In the genomic region with DNA sequence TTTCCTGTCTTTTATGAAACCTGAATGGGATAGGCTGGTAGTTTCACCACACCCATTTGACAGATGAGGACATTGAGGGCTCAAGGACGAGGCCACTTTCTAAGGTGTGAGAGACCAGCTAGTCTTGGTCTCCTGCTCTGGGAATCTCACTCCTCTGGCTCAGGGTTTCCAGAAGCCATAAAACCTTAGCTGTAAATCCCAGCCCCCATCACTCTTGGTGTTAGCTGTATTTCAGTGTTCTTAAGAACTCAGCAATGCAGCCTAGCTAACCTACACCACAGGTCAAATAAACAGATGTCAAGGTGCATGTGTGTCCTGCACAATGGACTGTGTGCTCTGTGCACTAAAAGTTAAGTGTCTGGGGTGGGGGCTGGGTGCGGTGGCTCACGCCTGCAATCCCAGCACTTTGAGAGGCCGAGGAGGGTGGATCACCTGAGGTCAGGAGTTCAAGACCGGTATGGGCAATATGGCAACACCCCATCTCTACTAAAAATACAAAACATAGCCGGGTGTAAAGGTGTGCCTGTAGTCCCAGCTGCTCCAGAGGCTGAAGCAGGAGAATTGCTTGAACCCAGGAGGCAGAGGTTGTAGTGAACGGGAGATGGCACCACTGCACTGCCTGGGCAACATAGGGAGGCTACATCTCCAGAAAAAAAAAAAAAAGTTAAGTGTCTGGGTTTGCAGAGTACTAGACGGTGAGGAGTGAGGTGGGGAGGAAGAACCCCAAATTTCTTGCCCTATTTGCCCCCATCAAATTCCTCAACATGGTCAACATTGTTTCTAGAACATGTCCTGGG, we compare ENCODE assay signal across 11 cellular contexts. TPM values are rescaled to one million over a fixed set of nuclear protein-coding genes. Genes with fewer than 3 reads are reported as not detected.
DNase-seq lines count a peak whose midpoint lies in the region; ATAC-seq, FAIRE-seq and TF ChIP-seq lines count a peak whose summit lies in the region.
"Had no signal": no experiment of that assay in that cellular context is flagged by ENCODE, and none has a peak within 500 bp of the region (broad histone marks: within the 10 kb centered on the region; RNA-seq: fewer than 3 reads in every experiment).

No MANE protein-coding gene starts in this region.

- TF ChIP-seq CTCF in A673 (conservative IDR thresholded peaks at IDR 0.05; ENCODE audit: low read depth, low read length) (peak; percentile 28; the same call in 1 of the 2 replicates), HFF-Myc (IDR thresholded peaks at IDR 0.05; ENCODE audit: low read depth, low read length, missing control alignments) (peak; percentile 47), keratinocyte (optimal IDR thresholded peaks at IDR 0.05 in 1 of 3, IDR thresholded peaks at IDR 0.05 in 1 of 3, conservative IDR thresholded peaks at IDR 0.05 in 1 of 3; ENCODE audit: extremely low read depth in 1 of 3, insufficient read depth in 2 of 3, low read length in 3 of 3) (peak; percentile 62 to 75 (median 69))

- peak overlapping the region; percentile 58 for H2AFZ ChIP-seq in keratinocyte (ENCODE audit: control insufficient read depth, low read length)

- no peaks in the 10 kb centered on the region for H4K20me1 ChIP-seq in keratinocyte (ENCODE audit: control insufficient read depth, extremely low read depth, insufficient read depth, low read length)

- H3K4me2 ChIP-seq in keratinocyte (ENCODE audit: control insufficient read depth, extremely low read depth, insufficient read depth, low read depth, low read length), result peak overlapping the region; percentile 79

- intact Hi-C loops in A673 (cut with micrococcal nuclease; ENCODE audit: unreplicated experiment), result no loop called here
- intact Hi-C loops in Right ventricle myocardium superior (cut with DNase I), result loop anchor here (10.0 kb wide), 2 partner anchors 155 to 255 kb away; partner anchors contain the start of gene SPACDR

- H3K27ac ChIP-seq in A673 (ENCODE audit: low read depth, low read length, poor library complexity, severe bottlenecking) (no peak overlapping the region), keratinocyte (ENCODE audit: control insufficient read depth, insufficient read depth, low read length) (no peak overlapping the region)

- H3K9ac ChIP-seq in keratinocyte (ENCODE audit: control insufficient read depth, extremely low read depth, insufficient read depth, low read length), result no peak overlapping the region

- H3K4me3 ChIP-seq in A673 (ENCODE audit: low read depth, low read length, poor library complexity, severe bottlenecking), result no peak overlapping the region
- H3K4me3 ChIP-seq in HFF-Myc (replicated peaks; ENCODE audit: low read depth, low read length), result no peak overlapping the region
- H3K4me3 ChIP-seq in keratinocyte (ENCODE audit: control insufficient read depth in 2 of 3, extremely low read depth in 1 of 3, insufficient read depth in 2 of 3, low read depth in 1 of 3, low read length in 3 of 3), result peak overlapping the region in 2 of 3 experiments; percentile 40 to 43

- no peaks in the 10 kb centered on the region for H3K79me2 ChIP-seq in keratinocyte (ENCODE audit: control insufficient read depth, insufficient read depth, low read length)

- dilution Hi-C loops in keratinocyte (cut with MboI; ENCODE audit: extremely low pct_ligation_motif_present, low sequenced_read_pairs), result loop anchor here (10.0 kb wide), 1 partner anchor 125 kb away; no protein-coding TSS in a partner anchor

- no peak for FAIRE-seq in keratinocyte (lab: Jason Lieb, UNC)

- no peaks in the 10 kb centered on the region for H3K9me1 ChIP-seq in keratinocyte (ENCODE audit: control insufficient read depth, extremely low read depth, insufficient read depth, low read length)

- POLR2A ChIA-PET in A673 (lab: Charles Lee; ENCODE audit: low non-redundant PET), result no interaction called here

- H3K27me3 ChIP-seq in A673 (replicated peaks; ENCODE audit: insufficient read depth, low read depth, low read length, poor library complexity), result peaks cover 38% of the 10 kb centered on the region
- H3K27me3 ChIP-seq in keratinocyte (ENCODE audit: control insufficient read depth, extremely low read depth, insufficient read depth, low read length), result peaks cover 17% of the 10 kb centered on the region

- BruUV-seq in A673 (replicated peaks; lab: Mats Ljungman, UMichigan), result no TSS peak

- CTCF ChIA-PET in A673 (lab: Charles Lee), result interaction anchor here (0.7 kb wide), 4 partner anchors 7 to 170 kb away, joined by 3 to 5 read pairs (median 4); partner anchors contain the start of genes POP7 and UFSP1

- DNase-seq in A673 (ENCODE audit: low spot score), result no peak
- DNase-seq in HFF-Myc (ENCODE audit: extremely low read depth, low read depth), result no peak
- peak; percentile 33 for DNase-seq in amniotic stem cell (lab: John Stamatoyannopoulos, UW)
- DNase-seq in keratinocyte (ENCODE audit: low read depth, low spot score), result no peak
- no peak for DNase-seq in HuH-7 (ENCODE audit: low spot score)
- no peak for DNase-seq in Right ventricle myocardium superior
- DNase-seq: CD4-positive, alpha-beta T cell; hypothalamus; Kasumi-1 had no signal

- H3K36me3 ChIP-seq in A673 (ENCODE audit: insufficient read depth, low read length, poor library complexity, severe bottlenecking) (no peaks in the 10 kb centered on the region), keratinocyte (ENCODE audit: control insufficient read depth in 2 of 2, extremely low read depth in 1 of 2, insufficient read depth in 2 of 2, low read length in 2 of 2) (no peaks in the 10 kb centered on the region)

- ATAC-seq in GM18502 (IDR thresholded peaks at IDR 0.05; ENCODE audit: poor library complexity, unreplicated experiment) (no peak), GM19397 (IDR thresholded peaks at IDR 0.05; ENCODE audit: unreplicated experiment) (no peak), Right ventricle myocardium superior (ENCODE audit: poor library complexity) (no peak)

- H3K4me1 ChIP-seq in A673 (ENCODE audit: insufficient read depth, low read length, poor library complexity, severe bottlenecking), result peaks cover 4% of the 10 kb centered on the region
- H3K4me1 ChIP-seq in keratinocyte (ENCODE audit: control insufficient read depth, extremely low read depth, insufficient read depth, low read length), result peaks cover 4% of the 10 kb centered on the region

- H3K9me3 ChIP-seq in A673 (ENCODE audit: low read depth, low read length, poor library complexity, severe bottlenecking), result no peaks in the 10 kb centered on the region
- H3K9me3 ChIP-seq in keratinocyte (ENCODE audit: control insufficient read depth, low read depth, low read length), result no peaks in the 10 kb centered on the region

RNA-seq across cellular contexts. Expression of gene EPO, which starts 0.5 kb away (rescaled TPM):
- total RNA-seq in A673 (2021) (0.21 TPM in 1 of 2 replicates, not detected in the other), Right ventricle myocardium superior (not detected)
- polyA plus RNA-seq in keratinocyte, result 0.35 to 0.86 TPM (median 0.41 TPM) in 3 replicates
- not detected for polyA plus RNA-seq in keratinocyte (2011; ENCODE audit: low read depth)
- polyA plus RNA-seq in keratinocyte (2011; cell fraction: cytosol; rRNA removed), result 0.47 and 0.62 TPM in 2 replicates
- polyA plus RNA-seq in keratinocyte (2011; cell fraction: nucleus; rRNA removed), result 0.63 and 0.82 TPM in 2 replicates
- polyA plus RNA-seq in keratinocyte (2012; ENCODE audit: low replicate concordance), result 0.56 and 0.76 TPM in 2 replicates
- 0.19 to 0.30 TPM in 2 of 3 replicates, not detected in the other for polyA minus RNA-seq in keratinocyte
- not detected for polyA minus RNA-seq in keratinocyte (2011; cell fraction: cytosol; rRNA and poly(A)+ RNA removed)
- polyA minus RNA-seq in keratinocyte (2011; cell fraction: nucleus; rRNA and poly(A)+ RNA removed), result not detected in 2 replicates
- total RNA-seq: CD4-positive, alpha-beta T cell had no signal

RNA-seq across cellular contexts. Expression of gene ZAN, which starts 13.7 kb away (rescaled TPM):
- total RNA-seq in A673 (2021) (not detected in 2 replicates), Right ventricle myocardium superior (not detected)
- polyA plus RNA-seq in keratinocyte, result 0.09 to 0.36 TPM (median 0.14 TPM) in 3 replicates
- polyA plus RNA-seq in keratinocyte (2011; ENCODE audit: low read depth), result 0.07 TPM
- 0.04 and 0.09 TPM in 2 replicates for polyA plus RNA-seq in keratinocyte (2011; cell fraction: cytosol; rRNA removed)
- 0.23 and 0.24 TPM in 2 replicates for polyA plus RNA-seq in keratinocyte (2011; cell fraction: nucleus; rRNA removed)
- 0.03 and 0.04 TPM in 2 replicates for polyA plus RNA-seq in keratinocyte (2012; ENCODE audit: low replicate concordance)
- 0.30 to 0.86 TPM (median 0.51 TPM) in 3 replicates for polyA minus RNA-seq in keratinocyte
- not detected for polyA minus RNA-seq in keratinocyte (2011; cell fraction: cytosol; rRNA and poly(A)+ RNA removed)
- polyA minus RNA-seq in keratinocyte (2011; cell fraction: nucleus; rRNA and poly(A)+ RNA removed), result 0.21 and 0.31 TPM in 2 replicates
- total RNA-seq: CD4-positive, alpha-beta T cell had no signal

RNA-seq across cellular contexts. Expression of gene POP7, which starts 13.8 kb away (rescaled TPM):
- 68.8 and 72.6 TPM in 2 replicates for total RNA-seq in A673 (2021)
- polyA plus RNA-seq in keratinocyte, result 37.8 to 50.3 TPM (median 44.6 TPM) in 3 replicates
- polyA plus RNA-seq in keratinocyte (2011; ENCODE audit: low read depth), result 18.1 TPM
- polyA plus RNA-seq in keratinocyte (2011; cell fraction: cytosol; rRNA removed), result 24.1 and 49.2 TPM in 2 replicates
- 18.0 and 18.3 TPM in 2 replicates for polyA plus RNA-seq in keratinocyte (2011; cell fraction: nucleus; rRNA removed)
- polyA plus RNA-seq in keratinocyte (2012; ENCODE audit: low replicate concordance), result 37.8 and 65.6 TPM in 2 replicates
- polyA minus RNA-seq in keratinocyte, result 15.3 to 22.5 TPM (median 19.2 TPM) in 3 replicates
- 40.7 TPM for polyA minus RNA-seq in keratinocyte (2011; cell fraction: cytosol; rRNA and poly(A)+ RNA removed)
- 7.1 and 9.0 TPM in 2 replicates for polyA minus RNA-seq in keratinocyte (2011; cell fraction: nucleus; rRNA and poly(A)+ RNA removed)
- total RNA-seq in Right ventricle myocardium superior, result 27.1 TPM

RNA-seq across cellular contexts. Expression of gene GIGYF1, which starts 25.7 kb away (rescaled TPM):
- 47.4 and 51.9 TPM in 2 replicates for total RNA-seq in A673 (2021)
- 3.2 to 4.8 TPM (median 4.0 TPM) in 3 replicates for polyA plus RNA-seq in keratinocyte
- polyA plus RNA-seq in keratinocyte (2011; ENCODE audit: low read depth), result 3.5 TPM
- polyA plus RNA-seq in keratinocyte (2011; cell fraction: cytosol; rRNA removed), result 0.91 and 1.6 TPM in 2 replicates
- 17.4 and 20.9 TPM in 2 replicates for polyA plus RNA-seq in keratinocyte (2011; cell fraction: nucleus; rRNA removed)
- polyA plus RNA-seq in keratinocyte (2012; ENCODE audit: low replicate concordance), result 5.8 and 8.0 TPM in 2 replicates
- polyA minus RNA-seq in keratinocyte, result 3.6 to 7.5 TPM (median 3.9 TPM) in 3 replicates
- polyA minus RNA-seq in keratinocyte (2011; cell fraction: cytosol; rRNA and poly(A)+ RNA removed), result 6.1 TPM
- 9.6 and 10.2 TPM in 2 replicates for polyA minus RNA-seq in keratinocyte (2011; cell fraction: nucleus; rRNA and poly(A)+ RNA removed)
- 23.5 TPM for total RNA-seq in Right ventricle myocardium superior

RNA-seq across cellular contexts. Expression of gene GNB2, which starts 46.2 kb away (rescaled TPM):
- total RNA-seq in A673 (2021) (225 and 243 TPM in 2 replicates), Right ventricle myocardium superior (101 TPM)
- 87.2 to 216 TPM (median 126 TPM) in 3 replicates for polyA plus RNA-seq in keratinocyte
- 88.1 TPM for polyA plus RNA-seq in keratinocyte (2011; ENCODE audit: low read depth)
- polyA plus RNA-seq in keratinocyte (2011; cell fraction: cytosol; rRNA removed), result 168 and 222 TPM in 2 replicates
- 105 and 123 TPM in 2 replicates for polyA plus RNA-seq in keratinocyte (2011; cell fraction: nucleus; rRNA removed)
- 211 and 257 TPM in 2 replicates for polyA plus RNA-seq in keratinocyte (2012; ENCODE audit: low replicate concordance)
- 136 to 391 TPM (median 184 TPM) in 3 replicates for polyA minus RNA-seq in keratinocyte
- polyA minus RNA-seq in keratinocyte (2011; cell fraction: cytosol; rRNA and poly(A)+ RNA removed), result 249 TPM
- polyA minus RNA-seq in keratinocyte (2011; cell fraction: nucleus; rRNA and poly(A)+ RNA removed), result 36.3 and 43.9 TPM in 2 replicates

Comparison
In these comparisons a context has a peak if more than half of its experiments do, and no peak if none do; other contexts are left out.
1. H3K4me3 ChIP-seq: peak in keratinocyte (2 of 3); none in A673 (single experiment) and HFF-Myc (single experiment).
2. Peak in every context shown above with its lines, with median percentiles within 50 percentile points of each other: CTCF ChIP-seq.